ENCODE assay signal across 16 cellular contexts in genomic region chr12:114163766-114164165, GRCh38.
DNase-seq lines count a peak whose midpoint lies in the region; FAIRE-seq and TF ChIP-seq lines count a peak whose summit lies in the region.
"Had no signal": no experiment of that assay in that cellular context is flagged by ENCODE, and none has a peak within 500 bp of the region (broad histone marks: within the 10 kb centered on the region; RNA-seq: fewer than 3 reads in every experiment).

No MANE protein-coding gene starts in this region.

- no peak overlapping the region for H3K9ac ChIP-seq in astrocyte (ENCODE audit: low read length)

- peaks cover 25% of the 10 kb centered on the region for H3K27me3 Mint-ChIP-seq in astrocyte (ENCODE audit: low read depth, unreplicated experiment)

- in situ Hi-C loops in Caki2 (cut with HindIII; ENCODE audit: low pct_unique_long_range_greater_than_20kb, low sequenced_read_pairs), result no loop called here

- H2AFZ ChIP-seq in astrocyte (ENCODE audit: low read depth, low read length), result no peak overlapping the region

- H3K4me3 Mint-ChIP-seq in astrocyte (ENCODE audit: unreplicated experiment), result no peak overlapping the region
- H3K4me3 Mint-ChIP-seq: activated T-helper 1 cell treated with anti-CD3 and anti-CD28 coated beads, Interleukin-12 subunit alpha, Interleukin-12 subunit beta, Interleukin-2, Interleukin-4 antibody, amounts not matched to agents 30 ng/mL and 10 ng/mL and 1 ng/mL, durations not matched to agents 14 hours and 24 hours and 36 hours; brain; CD4-positive, CD25-positive, alpha-beta regulatory T cell; natural killer cell treated with Interleukin-12 subunit alpha and Interleukin-12 subunit beta and Interleukin-15 and Interleukin-18, amount 100 ng/mL, for 72 hours; T-cell had no signal

- no peak overlapping the region for H3K4me2 ChIP-seq in astrocyte (ENCODE audit: low read length)

- TF ChIP-seq POLR2A in GM12892 (IDR thresholded peaks at IDR 0.05; ENCODE audit: low read depth, low read length), result no peak

- peaks cover 5% of the 10 kb centered on the region for H3K4me1 Mint-ChIP-seq in astrocyte (ENCODE audit: low read depth, unreplicated experiment)
- H3K4me1 Mint-ChIP-seq: brain; CD4-positive, CD25-positive, alpha-beta regulatory T cell; T-cell had no signal

- H3K4me1 ChIP-seq in astrocyte (ENCODE audit: insufficient read depth, low read length), result no peaks in the 10 kb centered on the region
- H3K4me1 ChIP-seq in SJCRH30, result no peaks in the 10 kb centered on the region

- H4K20me1 ChIP-seq in astrocyte (ENCODE audit: insufficient read depth, low read length), result no peaks in the 10 kb centered on the region

- H3K9me3 ChIP-seq in astrocyte (ENCODE audit: insufficient read depth, low read depth, low read length) (no peaks in the 10 kb centered on the region), SJCRH30 (replicated peaks) (no peaks in the 10 kb centered on the region)

- no peak overlapping the region for H3K27ac ChIP-seq in astrocyte (ENCODE audit: low read depth, low read length)
- no peak overlapping the region for H3K27ac ChIP-seq in SJCRH30

- no peak for TF ChIP-seq CTCF in astrocyte (IDR thresholded peaks at IDR 0.05; ENCODE audit: insufficient read depth, low read depth, low read length)

- peak; percentile 92 for FAIRE-seq in astrocyte (lab: Jason Lieb, UNC)
- no peak for FAIRE-seq in GM12892 (lab: Jason Lieb, UNC)

- no peaks in the 10 kb centered on the region for H3K27me3 ChIP-seq in astrocyte (ENCODE audit: insufficient read depth, low read length)
- H3K27me3 ChIP-seq in SJCRH30, result no peaks in the 10 kb centered on the region

- H3K36me3 Mint-ChIP-seq in astrocyte (ENCODE audit: low read depth, unreplicated experiment), result no peaks in the 10 kb centered on the region
- H3K36me3 Mint-ChIP-seq: brain; CD4-positive, CD25-positive, alpha-beta regulatory T cell; natural killer cell treated with Interleukin-12 subunit alpha and Interleukin-12 subunit beta and Interleukin-15 and Interleukin-18, amount 100 ng/mL, for 72 hours; T-cell had no signal

- peaks cover 6% of the 10 kb centered on the region for H3K9me3 Mint-ChIP-seq in astrocyte (ENCODE audit: unreplicated experiment)
- H3K9me3 Mint-ChIP-seq: activated T-helper 1 cell treated with anti-CD3 and anti-CD28 coated beads, Interleukin-12 subunit alpha, Interleukin-12 subunit beta, Interleukin-2, Interleukin-4 antibody, amounts not matched to agents 30 ng/mL and 10 ng/mL and 1 ng/mL, durations not matched to agents 14 hours and 24 hours and 36 hours; brain; natural killer cell treated with Interleukin-12 subunit alpha and Interleukin-12 subunit beta and Interleukin-15 and Interleukin-18, amount 100 ng/mL, for 72 hours; T-cell had no signal

- no peak overlapping the region for H3K27ac Mint-ChIP-seq in astrocyte (ENCODE audit: unreplicated experiment)
- H3K27ac Mint-ChIP-seq: activated T-helper 1 cell treated with anti-CD3 and anti-CD28 coated beads, Interleukin-12 subunit alpha, Interleukin-12 subunit beta, Interleukin-2, Interleukin-4 antibody, amounts not matched to agents 30 ng/mL and 10 ng/mL and 1 ng/mL, durations not matched to agents 14 hours and 24 hours and 36 hours; brain; CD4-positive, CD25-positive, alpha-beta regulatory T cell; natural killer cell treated with Interleukin-12 subunit alpha and Interleukin-12 subunit beta and Interleukin-15 and Interleukin-18, amount 100 ng/mL, for 72 hours; T-cell had no signal

- no peak overlapping the region for H3K4me3 ChIP-seq in astrocyte (ENCODE audit: insufficient read depth, low read depth, low read length)
- no peak overlapping the region for H3K4me3 ChIP-seq in SJCRH30

- no peaks in the 10 kb centered on the region for H3K79me2 ChIP-seq in astrocyte (ENCODE audit: insufficient read depth, low read length)

- peak; percentile 38 for DNase-seq in Caki2 (ENCODE audit: low read depth)
- peak; percentile 63 for DNase-seq in LoVo (ENCODE audit: low spot score)
- DNase-seq in astrocyte (ENCODE audit: low read depth), result peak; percentile 16
- peak; percentile 92 for DNase-seq in islet precursor cell
- DNase-seq in C1 segment of cervical spinal cord (lab: John Stamatoyannopoulos, UW), result no peak
- no peak for DNase-seq in SJCRH30
- no peak for DNase-seq in NCI-H2227 treated with DMSO at 0.1 percent for 48 hours (lab: John Stamatoyannopoulos, UW)
- DNase-seq in GM12892 (ENCODE audit: insufficient read length), result no peak
- DNase-seq: activated CD4-positive, alpha-beta T cell treated with anti-CD3 and anti-CD28 coated beads for 48 hours; CD4-positive, CD25-positive, alpha-beta regulatory T cell; NCI-H2029; stimulated activated naive CD4-positive, alpha-beta T cell treated with Interleukin-2 at 50 U/mL for 16 hours; T-cell had no signal

- no peaks in the 10 kb centered on the region for H3K36me3 ChIP-seq in astrocyte (ENCODE audit: insufficient read depth, low read length)
- no peaks in the 10 kb centered on the region for H3K36me3 ChIP-seq in SJCRH30

Comparison
In these comparisons a context has a peak if more than half of its experiments do, and no peak if none do; other contexts are left out.
1. DNase-seq: peak in Caki2 (single experiment), LoVo (single experiment), astrocyte (single experiment) and islet precursor cell (single experiment); none in C1 segment of cervical spinal cord (0 of 14), SJCRH30 (0 of 2), NCI-H2227 treated with DMSO at 0.1 percent for 48 hours (single experiment) and GM12892 (single experiment).